Comparison of ENCODE assay signal across 8 cellular contexts in genomic region chr13:32315255-32316029, GRCh38. TPM values are rescaled to one million over a fixed set of nuclear protein-coding genes. Genes with fewer than 3 reads are reported as not detected.
DNase-seq lines count a peak whose midpoint lies in the region; ATAC-seq, FAIRE-seq and TF ChIP-seq lines count a peak whose summit lies in the region.

Gene BRCA2, plus strand, starts transcription at chr13:32315508. Its CDS starts 953 bp downstream, at chr13:32316461.
Gene ZAR1L, minus strand, starts transcription at chr13:32315363. Its CDS starts 3,438 bp downstream, at chr13:32311925.

- no peaks in the 10 kb centered on the region; the same call in 1 of the 2 replicates for H3K27me3 Mint-ChIP-seq in WTC11 (ENCODE audit: low read depth)

- H3K4me3 Mint-ChIP-seq in WTC11: peak within 1 kb of the TSS; percentile 87

- H3K4me3 ChIP-seq in bronchial epithelial cell (ENCODE audit: low read depth, low read length): peak within 1 kb of the TSS; percentile 82

- H3K27me3 ChIP-seq in bronchial epithelial cell (ENCODE audit: control insufficient read depth, insufficient read depth, low read length): no peaks in the 10 kb centered on the region

- in situ Hi-C loops in ACHN (cut with HindIII; ENCODE audit: low pct_ligation_motif_present, low pct_unique_long_range_greater_than_20kb, low sequenced_read_pairs): no loop called here

- peak within 1 kb of the TSS; percentile 97 for H3K27ac Mint-ChIP-seq in WTC11

- no peaks in the 10 kb centered on the region for H3K36me3 ChIP-seq in bronchial epithelial cell (ENCODE audit: control insufficient read depth, insufficient read depth, low read length)

- H3K4me1 Mint-ChIP-seq in WTC11: peaks cover 12% of the 10 kb centered on the region

- TF ChIP-seq CTCF in WTC11 (IDR thresholded peaks at IDR 0.05) (no peak), bronchial epithelial cell (IDR thresholded peaks at IDR 0.05; ENCODE audit: insufficient read depth, low read length, severe bottlenecking) (no peak)

- POLR2A ChIA-PET in WTC11 (lab: Charles Lee): interaction anchor here (0.6 to 2.2 kb wide), 9 partner anchors 12 to 407 kb away, joined by 3 to 13 read pairs (median 3); partner anchors contain the start of genes FRY and N4BP2L1

- H3K9me3 Mint-ChIP-seq in WTC11: no peaks in the 10 kb centered on the region

- no peak for FAIRE-seq in bronchial epithelial cell (lab: Jason Lieb, UNC)

- H3K36me3 Mint-ChIP-seq in WTC11: peaks cover 9% of the 10 kb centered on the region

- CTCF ChIA-PET in WTC11 (lab: Charles Lee): interaction anchor here (0.6 to 1.9 kb wide), 6 partner anchors 48 to 406 kb away, joined by 3 to 13 read pairs (median 6); no protein-coding TSS in a partner anchor

- ATAC-seq in GM18861 (IDR thresholded peaks at IDR 0.05; ENCODE audit: unreplicated experiment): peak; percentile 89
- peak; percentile 91 for ATAC-seq in HG03066 (IDR thresholded peaks at IDR 0.05; ENCODE audit: low read depth, unreplicated experiment)
- peak; percentile 81 for ATAC-seq in WTC11

- peak; percentile 89 for DNase-seq in ACHN
- DNase-seq in NCI-H2227 treated with DMSO at 0.1 percent for 48 hours (lab: John Stamatoyannopoulos, UW): peak; percentile 71
- peak; percentile 81 for DNase-seq in WTC11 (ENCODE audit: low spot score)
- DNase-seq in bronchial epithelial cell (ENCODE audit: low read depth): peak; percentile 66
- DNase-seq in inferior parietal cortex (ENCODE audit: extremely low spot score): peak; percentile 87
- DNase-seq in smooth muscle cell of the brain vasculature (ENCODE audit: low read depth, low spot score): peak; percentile 63

TF ChIP-seq in WTC11, 78 proteins besides CTCF, POLR2A, EP300 and RAD21 (continues in another document):
- TF ChIP-seq MAX (CRISPR knock-in tag; IDR thresholded peaks at IDR 0.05) (peak; percentile 87), NFE2L1 (CRISPR knock-in tag; IDR thresholded peaks at IDR 0.05) (no peak), E2F4 (CRISPR knock-in tag; IDR thresholded peaks at IDR 0.05; ENCODE audit: borderline replicate concordance, low read depth) (peak; percentile 78; the same call in 1 of the 2 replicates), ZNF317 (CRISPR knock-in tag; IDR thresholded peaks at IDR 0.05; ENCODE audit: borderline replicate concordance, low read depth) (no peak), TEAD1 (CRISPR knock-in tag; IDR thresholded peaks at IDR 0.05) (peak; percentile 63; the same call in 1 of the 2 replicates), TP53 (CRISPR knock-in tag; IDR thresholded peaks at IDR 0.05) (peak; percentile 84; the same call in 1 of the 2 replicates), JUN (CRISPR knock-in tag; IDR thresholded peaks at IDR 0.05) (no peak), ELF4 (CRISPR knock-in tag; IDR thresholded peaks at IDR 0.05; ENCODE audit: low read depth) (no peak), SMAD4 (CRISPR knock-in tag; IDR thresholded peaks at IDR 0.05) (no peak), ZBTB21 (CRISPR knock-in tag; IDR thresholded peaks at IDR 0.05; ENCODE audit: borderline replicate concordance) (0 out of 2 replicates have a peak, but pooled peaks have one; percentile 51), FOXP4 (CRISPR knock-in tag; IDR thresholded peaks at IDR 0.05) (peak; percentile 52; the same call in 1 of the 2 replicates), GABPB1 (CRISPR knock-in tag; IDR thresholded peaks at IDR 0.05) (peak; percentile 68; the same call in 1 of the 2 replicates), FOXK1 (CRISPR knock-in tag; IDR thresholded peaks at IDR 0.05) (peak; percentile 85), ZNF232 (CRISPR knock-in tag; IDR thresholded peaks at IDR 0.05) (0 out of 2 replicates have a peak, but pooled peaks have one; percentile 62), EMX1 (CRISPR knock-in tag; IDR thresholded peaks at IDR 0.05) (0 out of 2 replicates have a peak, but pooled peaks have one; percentile 57), PREB (CRISPR knock-in tag; IDR thresholded peaks at IDR 0.05; ENCODE audit: borderline replicate concordance) (no peak; the same call in 1 of the 2 replicates), TEAD4 (CRISPR knock-in tag; IDR thresholded peaks at IDR 0.05) (0 out of 2 replicates have a peak, but pooled peaks have one; percentile 28)
- TF ChIP-seq, protein P1, sequence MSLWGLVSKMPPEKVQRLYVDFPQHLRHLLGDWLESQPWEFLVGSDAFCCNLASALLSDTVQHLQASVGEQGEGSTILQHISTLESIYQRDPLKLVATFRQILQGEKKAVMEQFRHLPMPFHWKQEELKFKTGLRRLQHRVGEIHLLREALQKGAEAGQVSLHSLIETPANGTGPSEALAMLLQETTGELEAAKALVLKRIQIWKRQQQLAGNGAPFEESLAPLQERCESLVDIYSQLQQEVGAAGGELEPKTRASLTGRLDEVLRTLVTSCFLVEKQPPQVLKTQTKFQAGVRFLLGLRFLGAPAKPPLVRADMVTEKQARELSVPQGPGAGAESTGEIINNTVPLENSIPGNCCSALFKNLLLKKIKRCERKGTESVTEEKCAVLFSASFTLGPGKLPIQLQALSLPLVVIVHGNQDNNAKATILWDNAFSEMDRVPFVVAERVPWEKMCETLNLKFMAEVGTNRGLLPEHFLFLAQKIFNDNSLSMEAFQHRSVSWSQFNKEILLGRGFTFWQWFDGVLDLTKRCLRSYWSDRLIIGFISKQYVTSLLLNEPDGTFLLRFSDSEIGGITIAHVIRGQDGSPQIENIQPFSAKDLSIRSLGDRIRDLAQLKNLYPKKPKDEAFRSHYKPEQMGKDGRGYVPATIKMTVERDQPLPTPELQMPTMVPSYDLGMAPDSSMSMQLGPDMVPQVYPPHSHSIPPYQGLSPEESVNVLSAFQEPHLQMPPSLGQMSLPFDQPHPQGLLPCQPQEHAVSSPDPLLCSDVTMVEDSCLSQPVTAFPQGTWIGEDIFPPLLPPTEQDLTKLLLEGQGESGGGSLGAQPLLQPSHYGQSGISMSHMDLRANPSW (CRISPR knock-in tag; conservative IDR thresholded peaks at IDR 0.05; ENCODE audit: low read depth): no peak
- TF ChIP-seq, protein P2, sequence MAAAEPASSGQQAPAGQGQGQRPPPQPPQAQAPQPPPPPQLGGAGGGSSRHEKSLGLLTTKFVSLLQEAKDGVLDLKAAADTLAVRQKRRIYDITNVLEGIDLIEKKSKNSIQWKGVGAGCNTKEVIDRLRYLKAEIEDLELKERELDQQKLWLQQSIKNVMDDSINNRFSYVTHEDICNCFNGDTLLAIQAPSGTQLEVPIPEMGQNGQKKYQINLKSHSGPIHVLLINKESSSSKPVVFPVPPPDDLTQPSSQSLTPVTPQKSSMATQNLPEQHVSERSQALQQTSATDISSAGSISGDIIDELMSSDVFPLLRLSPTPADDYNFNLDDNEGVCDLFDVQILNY (CRISPR knock-in tag; IDR thresholded peaks at IDR 0.05): peak; percentile 86

RNA-seq across cellular contexts. Expression of gene BRCA2, which starts in this region (rescaled TPM):
- 14.8 to 21.6 TPM (median 18.2 TPM) in 3 replicates for total RNA-seq in WTC11 (2021)
- total RNA-seq in bronchial epithelial cell: 0.53 and 1.8 TPM in 2 replicates

RNA-seq across cellular contexts. Expression of gene ZAR1L, which starts in this region (rescaled TPM):
- total RNA-seq in WTC11 (2021) (0.25 to 0.48 TPM (median 0.33 TPM) in 3 replicates), bronchial epithelial cell (not detected in 2 replicates)

Comparison
In these comparisons a context has a peak if more than half of its experiments do, and no peak if none do; other contexts are left out.
1. Peak in every context shown above with its lines: DNase-seq, ATAC-seq and H3K4me3 ChIP-seq.